In genomic region chr7:151012921-151013347, GRCh38 we compare ENCODE assay signal across 10 cellular contexts. TPM values are rescaled to one million over a fixed set of nuclear protein-coding genes. Genes with fewer than 3 reads are reported as not detected.
DNase-seq lines count a peak whose midpoint lies in the region; ATAC-seq and TF ChIP-seq lines count a peak whose summit lies in the region.
"Had no signal": no experiment of that assay in that cellular context is flagged by ENCODE, and none has a peak within 500 bp of the region (broad histone marks: within the 10 kb centered on the region; RNA-seq: fewer than 3 reads in every experiment).

No MANE protein-coding gene starts in this region.

- CTCF ChIA-PET in BJ (lab: Yijun Ruan, JAX) = interaction anchor here (0.6 to 7.0 kb wide), 18 partner anchors 7 to 692 kb away, joined by 3 to 91 read pairs (median 4); partner anchors contain the start of gene ABCB8
- CTCF ChIA-PET in activated CD4-positive, alpha-beta memory T cell treated with anti-CD3 and anti-CD28 coated beads for 36 hours (lab: Charles Lee) = interaction anchor here (1.8 to 4.2 kb wide), 3 partner anchors 15 to 50 kb away, joined by 6 to 26 read pairs (median 9); partner anchors contain the start of gene ABCB8

- no peaks in the 10 kb centered on the region for H3K36me3 ChIP-seq in BJ (ENCODE audit: control insufficient read depth, insufficient read depth, low read length)
- H3K36me3 ChIP-seq in GM23338 (ENCODE audit: insufficient read depth) = no peaks in the 10 kb centered on the region
- H3K36me3 ChIP-seq in heart left ventricle = peaks cover 0 to 6% (median 0%) of the 10 kb centered on the region in 9 donors
- H3K36me3 ChIP-seq in suprapubic skin = no peaks in the 10 kb centered on the region
- no peaks in the 10 kb centered on the region for H3K36me3 ChIP-seq in prostate gland

- H3K27me3 Mint-ChIP-seq in GM23338 (ENCODE audit: insufficient read depth, low read depth, poor library complexity) = peaks cover 42% of the 10 kb centered on the region
- H3K27me3 Mint-ChIP-seq in activated CD4-positive, alpha-beta memory T cell treated with anti-CD3 and anti-CD28 coated beads for 36 hours = no peaks in the 10 kb centered on the region

- 33 to 47% (median 40%) methylated on average over 17 to 23 of the region's 23 CpGs for WGBS in heart left ventricle, 4 donors
- WGBS in suprapubic skin = 47% methylated on average over 12 of the region's 23 CpGs
- WGBS in prostate gland = 31% methylated on average over 23 of the region's 23 CpGs

- H3K9me2 ChIP-seq in GM23338 (ENCODE audit: insufficient read depth) = no peaks in the 10 kb centered on the region

- intact Hi-C loops in activated CD4-positive, alpha-beta memory T cell treated with anti-CD3 and anti-CD28 coated beads for 36 hours (cut with micrococcal nuclease) = loop anchor here (5.0 kb wide), 1 partner anchor 36 kb away; the partner anchor contains the start of gene KCNH2
- intact Hi-C loops in heart left ventricle (cut with DNase I) (loop anchor here in 1 of 10 donors (2.0 kb wide), 1 partner anchor 98 kb away; no protein-coding TSS in a partner anchor), prostate gland (cut with DNase I) (no loop called here)

- H3K9me3 Mint-ChIP-seq in GM23338 = no peaks in the 10 kb centered on the region; the same call in 2 of the 3 replicates
- no peaks in the 10 kb centered on the region for H3K9me3 Mint-ChIP-seq in activated CD4-positive, alpha-beta memory T cell treated with anti-CD3 and anti-CD28 coated beads for 36 hours

- TF ChIP-seq CTCF in BJ (IDR thresholded peaks at IDR 0.05; ENCODE audit: insufficient read depth, low read depth, low read length) = peak; percentile 75
- TF ChIP-seq CTCF in GM23338 (conservative IDR thresholded peaks at IDR 0.05; ENCODE audit: low read depth in 2 of 2) = peak; percentile 66 to 73
- TF ChIP-seq CTCF in heart left ventricle (IDR thresholded peaks at IDR 0.05) = peak in 11 of 12 donors; percentile 14 to 56 (median 34)
- peak in 1 of 2 donors; percentile 53 for TF ChIP-seq CTCF in suprapubic skin (IDR thresholded peaks at IDR 0.05)
- peak in 2 of 4 experiments; percentile 29 to 54 for TF ChIP-seq CTCF in prostate gland (IDR thresholded peaks at IDR 0.05)

- H2AFZ ChIP-seq in GM23338 = peak overlapping the region; percentile 92

- H3K4me3 ChIP-seq in BJ (ENCODE audit: low read depth, low read length) (no peak overlapping the region), GM23338 (peak overlapping the region; percentile 75), heart left ventricle (peak overlapping the region in 7 of 12 donors; percentile 12 to 42 (median 27)), suprapubic skin (peak overlapping the region; percentile 44), prostate gland (no peak overlapping the region)
- H3K4me3 ChIP-seq: lung had no signal

- TF ChIP-seq EP300 in suprapubic skin (IDR thresholded peaks at IDR 0.05) = no peak

- H3K4me1 Mint-ChIP-seq in GM23338 = peaks cover 43% of the 10 kb centered on the region
- H3K4me1 Mint-ChIP-seq in activated CD4-positive, alpha-beta memory T cell treated with anti-CD3 and anti-CD28 coated beads for 36 hours (ENCODE audit: low read depth) = peaks cover 78% of the 10 kb centered on the region

- H3K27me3 ChIP-seq in BJ (ENCODE audit: control insufficient read depth, insufficient read depth, low read length) = peaks cover 5% of the 10 kb centered on the region
- peaks cover 28% of the 10 kb centered on the region for H3K27me3 ChIP-seq in GM23338 (ENCODE audit: insufficient read depth)
- peaks cover 0 to 22% (median 2%) of the 10 kb centered on the region in 9 donors for H3K27me3 ChIP-seq in heart left ventricle
- peaks cover 53% of the 10 kb centered on the region for H3K27me3 ChIP-seq in suprapubic skin
- H3K27me3 ChIP-seq in prostate gland (replicated peaks; ENCODE audit: insufficient read depth) = peaks cover 6% of the 10 kb centered on the region

- peak overlapping the region; percentile 56 for H3K4me3 Mint-ChIP-seq in GM23338
- peak overlapping the region; percentile 30 for H3K4me3 Mint-ChIP-seq in activated CD4-positive, alpha-beta memory T cell treated with anti-CD3 and anti-CD28 coated beads for 36 hours

- H3K27ac ChIP-seq in GM23338 (ENCODE audit: low read depth) = no peak overlapping the region
- peak overlapping the region in 2 of 12 donors; percentile 13 to 29 for H3K27ac ChIP-seq in heart left ventricle
- no peak overlapping the region for H3K27ac ChIP-seq in suprapubic skin
- H3K27ac ChIP-seq in prostate gland = no peak overlapping the region

- POLR2A ChIA-PET in BJ (lab: Charles Lee) = no interaction called here
- POLR2A ChIA-PET in activated CD4-positive, alpha-beta memory T cell treated with anti-CD3 and anti-CD28 coated beads for 36 hours (lab: Charles Lee) = interaction anchor here (1.5 kb wide), 1 partner anchor 11 kb away, joined by 4 read pairs; the partner anchor contains the start of gene ATG9B

- DNase-seq in BJ (ENCODE audit: low read depth) (no peak), GM23338 (ENCODE audit: low spot score) (peak; percentile 88), heart left ventricle (no peak), suprapubic skin (ENCODE audit: low spot score in 2 of 2) (no peak), prostate gland (ENCODE audit: low spot score) (no peak)
- no peak for DNase-seq in activated CD4-positive, alpha-beta memory T cell treated with anti-CD3 and anti-CD28 coated beads for 36 hours

- H3K27ac Mint-ChIP-seq in GM23338 = no peak overlapping the region
- peak overlapping the region; percentile 36 for H3K27ac Mint-ChIP-seq in activated CD4-positive, alpha-beta memory T cell treated with anti-CD3 and anti-CD28 coated beads for 36 hours

- peak overlapping the region; percentile 88 for H3K4me2 ChIP-seq in GM23338

- no peaks in the 10 kb centered on the region for H4K20me1 ChIP-seq in GM23338 (replicated peaks; ENCODE audit: insufficient read depth)

- no peaks in the 10 kb centered on the region for H3K79me2 ChIP-seq in GM23338 (replicated peaks; ENCODE audit: insufficient read depth)

- ATAC-seq in GM23338 (peak; percentile 46), heart left ventricle (no peak), HG03196 (IDR thresholded peaks at IDR 0.05; ENCODE audit: unreplicated experiment) (no peak)
- no peak for ATAC-seq in activated CD4-positive, CD25-positive, alpha-beta regulatory T cell treated with anti-CD3 and anti-CD28 coated beads, Interleukin-2, amount 50 U/mL, for 24 hours

- peaks cover 24% of the 10 kb centered on the region for H3K4me1 ChIP-seq in GM23338 (ENCODE audit: insufficient read depth)
- peaks cover 0 to 68% (median 27%) of the 10 kb centered on the region in 12 donors for H3K4me1 ChIP-seq in heart left ventricle
- peaks cover 48% of the 10 kb centered on the region for H3K4me1 ChIP-seq in suprapubic skin
- no peaks in the 10 kb centered on the region for H3K4me1 ChIP-seq in prostate gland (replicated peaks)

- 0 out of 2 replicates have a peak, but pooled peaks cover 12% of the 10 kb centered on the region for H3F3A ChIP-seq in GM23338 (replicated peaks; ENCODE audit: low read depth)

- H3K9me3 ChIP-seq in heart left ventricle = no peaks in the 10 kb centered on the region
- no peaks in the 10 kb centered on the region for H3K9me3 ChIP-seq in suprapubic skin
- no peaks in the 10 kb centered on the region for H3K9me3 ChIP-seq in prostate gland

- H3K36me3 Mint-ChIP-seq in GM23338 (ENCODE audit: low read depth) = peaks cover 7% of the 10 kb centered on the region; the same call in 1 of the 3 replicates
- H3K36me3 Mint-ChIP-seq in activated CD4-positive, alpha-beta memory T cell treated with anti-CD3 and anti-CD28 coated beads for 36 hours = no peaks in the 10 kb centered on the region

- TF ChIP-seq POLR2A in heart left ventricle (IDR thresholded peaks at IDR 0.05) (no peak), suprapubic skin (IDR thresholded peaks at IDR 0.05) (no peak), prostate gland (IDR thresholded peaks at IDR 0.05) (no peak)

RNA-seq across cellular contexts. Expression of gene ATG9B, which starts 11.4 kb away (rescaled TPM):
- 0.07 and 0.15 TPM in 2 replicates for polyA plus RNA-seq in BJ (2011; rRNA removed)
- polyA minus RNA-seq in BJ (2011; rRNA and poly(A)+ RNA removed) = 0.05 and 0.09 TPM in 2 replicates
- 1.2 and 2.2 TPM in 2 replicates for total RNA-seq in GM23338 (2014; rRNA removed; shearing (Covaris generic))
- 3.2 and 3.4 TPM in 2 replicates for polyA plus RNA-seq in GM23338 (2016; fragmentation: Nextera tagmentation; extraction: Ambion mirVana)
- total RNA-seq in activated CD4-positive, alpha-beta memory T cell treated with anti-CD3 and anti-CD28 coated beads for 36 hours = 1 to 10 TPM; 3.5 to 4.6 TPM
- 1 to 10 TPM in 1 of 9 donors, under 1 TPM in 1, not detected in 7; 0.07 to 1.0 TPM for total RNA-seq in heart left ventricle
- under 1 TPM; 0.26 to 0.38 TPM for polyA plus RNA-seq in heart left ventricle
- total RNA-seq in suprapubic skin = 100 to 1,000 TPM in 2 of 4 donors, 10 to 100 TPM in 2; 27.0 to 195 (median 122) TPM
- total RNA-seq in prostate gland = 1 to 10 TPM in 1 of 2 donors, under 1 TPM in 1; 0.18 to 7.1 TPM
- total RNA-seq: M059J had no signal

RNA-seq across cellular contexts. Expression of gene ABCB8, which starts 15.3 kb away (rescaled TPM):
- polyA plus RNA-seq in BJ (2011; rRNA removed) = 13.0 and 23.6 TPM in 2 replicates
- 23.2 and 30.4 TPM in 2 replicates for polyA minus RNA-seq in BJ (2011; rRNA and poly(A)+ RNA removed)
- 27.1 and 41.1 TPM in 2 replicates for total RNA-seq in GM23338 (2014; rRNA removed; shearing (Covaris generic))
- 11.4 and 13.1 TPM in 2 replicates for polyA plus RNA-seq in GM23338 (2016; fragmentation: Nextera tagmentation; extraction: Ambion mirVana)
- 10 to 100 TPM; 48.4 to 49.5 TPM for total RNA-seq in activated CD4-positive, alpha-beta memory T cell treated with anti-CD3 and anti-CD28 coated beads for 36 hours
- total RNA-seq in heart left ventricle = 10 to 100 TPM; 13.6 to 34.5 (median 26.0) TPM
- polyA plus RNA-seq in heart left ventricle = 10 to 100 TPM; 20.9 to 29.0 TPM
- total RNA-seq in suprapubic skin = 10 to 100 TPM; 29.5 to 42.3 (median 31.9) TPM
- total RNA-seq in prostate gland = 10 to 100 TPM; 26.4 to 50.6 TPM

RNA-seq across cellular contexts. Expression of gene NOS3, which starts 22.1 kb away (rescaled TPM):
- polyA plus RNA-seq in BJ (2011; rRNA removed) = 0.60 and 1.3 TPM in 2 replicates
- polyA minus RNA-seq in BJ (2011; rRNA and poly(A)+ RNA removed) = 0.36 and 1.5 TPM in 2 replicates
- total RNA-seq in GM23338 (2014; rRNA removed; shearing (Covaris generic)) = 6.1 and 13.3 TPM in 2 replicates
- 2.6 and 3.1 TPM in 2 replicates for polyA plus RNA-seq in GM23338 (2016; fragmentation: Nextera tagmentation; extraction: Ambion mirVana)
- 10 to 100 TPM; 10.4 to 13.2 TPM for total RNA-seq in activated CD4-positive, alpha-beta memory T cell treated with anti-CD3 and anti-CD28 coated beads for 36 hours
- total RNA-seq in heart left ventricle = 10 to 100 TPM in 7 of 9 donors, 1 to 10 TPM in 2; 9.4 to 49.4 (median 17.3) TPM
- 10 to 100 TPM in 1 of 2 donors, 1 to 10 TPM in 1; 8.9 to 20.5 TPM for polyA plus RNA-seq in heart left ventricle
- 10 to 100 TPM in 1 of 4 donors, 1 to 10 TPM in 3; 2.6 to 10.9 (median 6.8) TPM for total RNA-seq in suprapubic skin
- 10 to 100 TPM in 1 of 2 donors, 1 to 10 TPM in 1; 6.1 to 10.4 TPM for total RNA-seq in prostate gland
- total RNA-seq: M059J had no signal

RNA-seq across cellular contexts. Expression of gene KCNH2, which starts 34.8 kb away (rescaled TPM):
- 0.02 and 0.06 TPM in 2 replicates for polyA plus RNA-seq in BJ (2011; rRNA removed)
- 0.05 TPM in 1 of 2 replicates, not detected in the other for polyA minus RNA-seq in BJ (2011; rRNA and poly(A)+ RNA removed)
- 11.3 and 14.7 TPM in 2 replicates for total RNA-seq in GM23338 (2014; rRNA removed; shearing (Covaris generic))
- polyA plus RNA-seq in GM23338 (2016; fragmentation: Nextera tagmentation; extraction: Ambion mirVana) = 2.6 and 2.9 TPM in 2 replicates
- under 1 TPM; 0.34 to 0.45 TPM for total RNA-seq in activated CD4-positive, alpha-beta memory T cell treated with anti-CD3 and anti-CD28 coated beads for 36 hours
- 100 to 1,000 TPM in 5 of 9 donors, 10 to 100 TPM in 4; 58.1 to 185 (median 104) TPM for total RNA-seq in heart left ventricle
- 100 to 1,000 TPM in 1 of 2 donors, 10 to 100 TPM in 1; 59.8 to 154 TPM for polyA plus RNA-seq in heart left ventricle
- under 1 TPM in 1 of 4 donors, not detected in 3; 0.70 TPM for total RNA-seq in suprapubic skin
- 100 to 1,000 TPM in 1 of 2 donors, 10 to 100 TPM in 1; 10.1 to 184 TPM for total RNA-seq in prostate gland

RNA-seq across cellular contexts. Expression of gene ASIC3, which starts 35.4 kb away (rescaled TPM):
- polyA plus RNA-seq in BJ (2011; rRNA removed) (0.26 and 0.45 TPM in 2 replicates), GM23338 (2016; fragmentation: Nextera tagmentation; extraction: Ambion mirVana) (0.87 and 1.4 TPM in 2 replicates), heart left ventricle (10 to 100 TPM in 1 of 2 donors, 1 to 10 TPM in 1; 2.8 to 12.9 TPM)
- polyA minus RNA-seq in BJ (2011; rRNA and poly(A)+ RNA removed) = 0.24 TPM in 1 of 2 replicates, not detected in the other
- total RNA-seq in GM23338 (2014; rRNA removed; shearing (Covaris generic)) = 0.54 and 0.90 TPM in 2 replicates
- 1 to 10 TPM; 5.3 to 7.6 TPM for total RNA-seq in activated CD4-positive, alpha-beta memory T cell treated with anti-CD3 and anti-CD28 coated beads for 36 hours
- total RNA-seq in heart left ventricle (1 to 10 TPM; 2.7 to 8.2 (median 4.8) TPM), suprapubic skin (1 to 10 TPM; 2.6 to 8.7 (median 4.1) TPM), prostate gland (10 to 100 TPM in 1 of 2 donors, 1 to 10 TPM in 1; 1.7 to 11.0 TPM)

Comparison
In these comparisons a context has a peak if more than half of its experiments do, and no peak if none do; other contexts are left out.
1. H3K4me3 ChIP-seq: peak in GM23338 (single experiment), heart left ventricle (7 of 12) and suprapubic skin (single experiment); none in BJ (single experiment) and prostate gland (0 of 2).